Comparison of ENCODE assay signal across 18 cellular contexts in the genomic region with DNA sequence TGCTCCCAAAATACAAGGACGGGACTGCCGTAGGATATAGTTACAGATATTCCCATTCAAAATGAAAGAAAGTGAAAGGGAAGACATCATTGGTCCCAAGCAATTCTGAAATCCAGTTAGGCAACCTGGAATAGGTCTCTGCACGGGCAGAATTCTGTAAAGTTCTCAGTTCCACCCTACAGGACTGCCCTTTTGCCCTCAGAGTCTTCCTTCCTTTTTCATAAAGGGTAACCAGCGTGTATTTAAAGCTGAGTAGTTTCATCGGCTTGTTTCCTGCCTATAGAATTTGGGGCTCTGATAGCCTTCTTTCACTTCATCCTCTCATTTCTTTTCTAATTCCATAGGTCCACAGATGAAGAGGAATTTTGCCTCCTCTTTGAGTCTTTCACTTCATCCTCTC. TPM values are rescaled to one million over a fixed set of nuclear protein-coding genes. Genes with fewer than 3 reads are reported as not detected.
DNase-seq lines count a peak whose midpoint lies in the region; ATAC-seq, FAIRE-seq and TF ChIP-seq lines count a peak whose summit lies in the region.
"Had no signal": no experiment of that assay in that cellular context is flagged by ENCODE, and none has a peak within 500 bp of the region (broad histone marks: within the 10 kb centered on the region; RNA-seq: fewer than 3 reads in every experiment).

No MANE protein-coding gene starts in this region.

- FAIRE-seq in GM12878 (lab: Jason Lieb, UNC) = no peak
- FAIRE-seq: small intestine had no signal

- H3K27me3 Mint-ChIP-seq in CD14-positive monocyte (ENCODE audit: low read depth in 3 of 3) = peaks cover 0 to 3% (median 0%) of the 10 kb centered on the region in 3 donors
- H3K27me3 Mint-ChIP-seq: brain had no signal

- no peak overlapping the region for H3K4me3 ChIP-seq in GM12878

- WGBS in GM12878 (ENCODE audit: insufficient coverage, insufficient replicate concordance, low lambda C conversion rate, missing lambda C conversion rate) = 44% methylated on average over 5 of the region's 5 CpGs

- SMC1A ChIA-PET in GM12878 (lab: Charles Lee; ENCODE audit: uncharacterized antibody, unreplicated experiment) = interaction anchor here (0.9 to 1.5 kb wide), 2 partner anchors 29 to 37 kb away, joined by 3 read pairs; no protein-coding TSS in a partner anchor

- TF ChIP-seq CTCF in GM12878 (IDR thresholded peaks at IDR 0.05 in 2 of 3, conservative IDR thresholded peaks at IDR 0.05 in 1 of 3; ENCODE audit: control insufficient read depth in 2 of 3, extremely low read depth in 1 of 3, insufficient read depth in 1 of 3, low read depth in 3 of 3, low read length in 3 of 3) = no peak
- no peak for TF ChIP-seq CTCF in CD14-positive monocyte (IDR thresholded peaks at IDR 0.05)

- H3K4me1 Mint-ChIP-seq in CD14-positive monocyte = peaks cover 8% of the 10 kb centered on the region
- H3K4me1 Mint-ChIP-seq: H9 had no signal

- H3K4me2 ChIP-seq in GM12878 (ENCODE audit: control insufficient read depth, insufficient read depth) = peak overlapping the region; percentile 67

- intact Hi-C loops in GM12878 (cut with micrococcal nuclease; ENCODE audit: unreplicated experiment) (no loop called here), CD14-positive monocyte (cut with micrococcal nuclease) (no loop called here)

- H2AFZ ChIP-seq in GM12878 (ENCODE audit: control insufficient read depth, low read depth, low read length) = peak overlapping the region; percentile 70

- peaks cover 8 to 29% (median 17%) of the 10 kb centered on the region in 7 donors for H3K9me3 Mint-ChIP-seq in CD14-positive monocyte
- H3K9me3 Mint-ChIP-seq: H9 had no signal

- no peaks in the 10 kb centered on the region for H3K79me2 ChIP-seq in GM12878 (ENCODE audit: control insufficient read depth, insufficient read depth, low read length)

- no peak for TF ChIP-seq POLR2A in GM12878 (IDR thresholded peaks at IDR 0.05; ENCODE audit: low read depth, low read length)

- CTCF ChIA-PET in GM12878 (lab: Yijun Ruan, JAX) = no interaction called here

- H3K9me3 ChIP-seq in GM12878 (replicated peaks; ENCODE audit: control insufficient read depth, insufficient read depth, low read length) = peaks cover 10% of the 10 kb centered on the region

- in situ Hi-C loops in GM12878 (cut with MboI) = no loop called here

- H4K20me1 ChIP-seq in GM12878 (ENCODE audit: control insufficient read depth, insufficient read depth) = no peaks in the 10 kb centered on the region

- RAD21 ChIA-PET in GM12878 (lab: Charles Lee; ENCODE audit: unreplicated experiment) = no interaction called here

- BruUV-seq in GM12878 (replicated peaks; lab: Mats Ljungman, UMichigan) = no TSS peak

- no peaks in the 10 kb centered on the region for H3K27me3 ChIP-seq in GM12878 (replicated peaks in 1 of 2; ENCODE audit: control insufficient read depth in 2 of 2, insufficient read depth in 2 of 2, low read length in 1 of 2)

- no peak overlapping the region for H3K9ac ChIP-seq in GM12878 (ENCODE audit: control insufficient read depth, insufficient read depth, low read length)

- H3K27ac Mint-ChIP-seq in CD14-positive monocyte = no peak overlapping the region
- H3K27ac Mint-ChIP-seq: CD8-positive, alpha-beta T cell; H9 had no signal

- H3K36me3 ChIP-seq in GM12878 (ENCODE audit: control insufficient read depth in 2 of 2, insufficient read depth in 2 of 2, low read length in 1 of 2) = peaks cover 0 to 5% of the 10 kb centered on the region in 2 experiments; a peak in 2 of 4 replicates

- H3K36me3 Mint-ChIP-seq in CD14-positive monocyte = peaks cover 45 to 73% of the 10 kb centered on the region in 2 donors

- DNase-seq in GM12878 (ENCODE audit: low read depth, low spot score) (no peak), CD14-positive monocyte (ENCODE audit: low spot score) (no peak)
- DNase-seq: activated CD8-positive, alpha-beta memory T cell treated with anti-CD3 and anti-CD28 coated beads, Interleukin-2, amount 50 U/mL, for 4 hours; CD8-positive, alpha-beta T cell; H9; NCI-H187; NCI-H748 treated with DMSO at 0.1 percent for 48 hours; nucleus accumbens; Right ventricle myocardium superior; small intestine had no signal

- H3K27ac ChIP-seq in GM12878 (ENCODE audit: control insufficient read depth, insufficient read depth) = peak overlapping the region; percentile 85

- POLR2A ChIA-PET in GM12878 (lab: Charles Lee) = no interaction called here

- H3K4me1 ChIP-seq in GM12878 (ENCODE audit: control insufficient read depth, insufficient read depth, low read length) = peaks cover 16% of the 10 kb centered on the region; the same call in 1 of the 2 replicates

- no peak overlapping the region for H3K4me3 Mint-ChIP-seq in CD14-positive monocyte
- H3K4me3 Mint-ChIP-seq: brain; CD8-positive, alpha-beta T cell; H9 had no signal

- TF ChIP-seq RAD21 in GM12878 (IDR thresholded peaks at IDR 0.05; ENCODE audit: insufficient read depth, low read depth, low read length) = no peak

- no peak for TF ChIP-seq EP300 in GM12878 (IDR thresholded peaks at IDR 0.05; ENCODE audit: borderline replicate concordance in 1 of 2, control insufficient read depth in 1 of 2, low read depth in 2 of 2, low read length in 2 of 2)

- ATAC-seq in GM18858 (IDR thresholded peaks at IDR 0.05; ENCODE audit: unreplicated experiment) (peak; percentile 13), GM19452 (IDR thresholded peaks at IDR 0.05; ENCODE audit: unreplicated experiment) (peak; percentile 34), HG03066 (IDR thresholded peaks at IDR 0.05; ENCODE audit: low read depth, unreplicated experiment) (peak; percentile 36), GM12878 (peak; percentile 77), GM21360 (IDR thresholded peaks at IDR 0.05; ENCODE audit: unreplicated experiment) (no peak), GM21723 (IDR thresholded peaks at IDR 0.05; ENCODE audit: unreplicated experiment) (no peak)
- ATAC-seq: CD8-positive, alpha-beta T cell had no signal

TF ChIP-seq in GM12878, 131 proteins besides CTCF, POLR2A, EP300 and RAD21:
- TF ChIP-seq SPI1 (IDR thresholded peaks at IDR 0.05; ENCODE audit: borderline replicate concordance, insufficient read depth, low read depth, low read length) (peak; percentile 25; the same call in 1 of the 2 replicates), POLR2AphosphoS2 (IDR thresholded peaks at IDR 0.05; ENCODE audit: low read depth, low read length) (no peak), CREB1 (IDR thresholded peaks at IDR 0.05; ENCODE audit: low read depth) (no peak)

RNA-seq across cellular contexts. Expression of gene COPG2, which starts 20.0 kb away (rescaled TPM):
- 24.2 and 25.2 TPM in 2 replicates for total RNA-seq in GM12878 (2013; cell fraction: nucleolus; rRNA removed)
- total RNA-seq in GM12878 (2014; rRNA removed) = 17.7 and 20.7 TPM in 2 replicates
- total RNA-seq in GM12878 (2014; rRNA removed; fragmentation: Illumina TruSeq; extraction: Trizol) = 15.7 and 16.6 TPM in 2 replicates
- 23.8 and 25.2 TPM in 2 replicates for total RNA-seq in GM12878 (2021)
- polyA plus RNA-seq in GM12878 (2011; ENCODE audit: low read depth) = 16.3 TPM
- polyA plus RNA-seq in GM12878 (2011; rRNA removed) = 37.8 and 47.4 TPM in 2 replicates
- 23.8 and 32.5 TPM in 2 replicates for polyA plus RNA-seq in GM12878 (2011; cell fraction: cytosol; rRNA removed)
- 11.5 and 14.1 TPM in 2 replicates for polyA plus RNA-seq in GM12878 (2011; cell fraction: nucleus; rRNA removed)
- polyA plus RNA-seq in GM12878 (2012) = 13.5 and 17.7 TPM in 2 replicates
- 29.6 and 38.4 TPM in 2 replicates for polyA plus RNA-seq in GM12878 (2014; fragmentation: Illumina TruSeq; extraction: Trizol)
- 1 to 10 TPM; 3.4 to 3.9 TPM for polyA plus RNA-seq in GM12878 (2014; fragmentation: Nextera tagmentation; extraction: Ambion mirVana)
- polyA plus RNA-seq in GM12878 (2014; rRNA removed) = 16.8 and 21.3 TPM in 2 replicates
- polyA plus RNA-seq in GM12878 (2016; fragmentation: Nextera tagmentation; extraction: Ambion mirVana) = 1 to 10 TPM; 4.0 to 4.2 TPM
- polyA minus RNA-seq in GM12878 (2011; rRNA and poly(A)+ RNA removed) = 52.4 and 65.5 TPM in 2 replicates
- polyA minus RNA-seq in GM12878 (2011; cell fraction: cytosol; rRNA and poly(A)+ RNA removed) = 16.7 and 17.6 TPM in 2 replicates
- polyA minus RNA-seq in GM12878 (2011; cell fraction: nucleus; rRNA and poly(A)+ RNA removed) = 10.0 and 10.9 TPM in 2 replicates
- polyA plus RNA-seq in CD14-positive monocyte = 10 to 100 TPM in 1 of 2 donors, 1 to 10 TPM in 1; 2.7 to 10.3 TPM

RNA-seq across cellular contexts. Expression of gene TSGA13, which starts 37.8 kb away (rescaled TPM):
- total RNA-seq in GM12878 (2013; cell fraction: nucleolus; rRNA removed) = not detected in 2 replicates
- total RNA-seq in GM12878 (2014; rRNA removed) (not detected in 2 replicates), GM12878 (2014; rRNA removed; fragmentation: Illumina TruSeq; extraction: Trizol) (not detected in 2 replicates), GM12878 (2021) (not detected in 2 replicates)
- not detected for polyA plus RNA-seq in GM12878 (2011; ENCODE audit: low read depth)
- polyA plus RNA-seq in GM12878 (2011; rRNA removed) (not detected in 2 replicates), GM12878 (2014; fragmentation: Illumina TruSeq; extraction: Trizol) (not detected in 2 replicates), GM12878 (2014; fragmentation: Nextera tagmentation; extraction: Ambion mirVana) (not detected), GM12878 (2014; rRNA removed) (not detected in 2 replicates), GM12878 (2016; fragmentation: Nextera tagmentation; extraction: Ambion mirVana) (not detected), CD14-positive monocyte (not detected)
- polyA plus RNA-seq in GM12878 (2011; cell fraction: cytosol; rRNA removed) = not detected in 2 replicates
- not detected in 2 replicates for polyA plus RNA-seq in GM12878 (2011; cell fraction: nucleus; rRNA removed)
- polyA plus RNA-seq in GM12878 (2012) = not detected in 2 replicates
- not detected in 2 replicates for polyA minus RNA-seq in GM12878 (2011; rRNA and poly(A)+ RNA removed)
- not detected in 2 replicates for polyA minus RNA-seq in GM12878 (2011; cell fraction: cytosol; rRNA and poly(A)+ RNA removed)
- polyA minus RNA-seq in GM12878 (2011; cell fraction: nucleus; rRNA and poly(A)+ RNA removed) = not detected in 2 replicates
- total RNA-seq: CD8-positive, alpha-beta T cell; G401; H9; Right ventricle myocardium superior; temporal lobe had no signal
- polyA plus RNA-seq: small intestine had no signal

Comparison
In these comparisons a context has a peak if more than half of its experiments do, and no peak if none do; other contexts are left out.
1. ATAC-seq: peak in GM18858 (single experiment), GM19452 (single experiment), HG03066 (single experiment) and GM12878 (single experiment); none in GM21360 (single experiment) and GM21723 (single experiment).